In genomic region chr19:51806571-51806970, GRCh38 we compare ENCODE assay signal across 9 cellular contexts. TPM values are rescaled to one million over a fixed set of nuclear protein-coding genes. Genes with fewer than 3 reads are reported as not detected.
DNase-seq lines count a peak whose midpoint lies in the region; ATAC-seq, FAIRE-seq and TF ChIP-seq lines count a peak whose summit lies in the region.
"Not testable (repeated sequence)": the region's sequence is repeated elsewhere in the genome, so short reads cannot be mapped to it uniquely, and the experiment has no call there.
"Had no signal": no experiment of that assay in that cellular context is flagged by ENCODE, and none has a peak within 500 bp of the region (broad histone marks: within the 10 kb centered on the region; RNA-seq: fewer than 3 reads in every experiment).

No MANE protein-coding gene starts in this region.

- H3K4me1 Mint-ChIP-seq in CD8-positive, alpha-beta memory T cell, result not testable (repeated sequence)
- peaks cover 90% of the 10 kb centered on the region for H3K4me1 Mint-ChIP-seq in dendritic cell treated with granulocyte-macrophage colony-stimulating factor and Interleukin-4, amounts not matched to agents 40 ng/mL and 50 ng/mL, for 4 days (ENCODE audit: low read depth)

- H3K27me3 ChIP-seq in CD8-positive, alpha-beta memory T cell (ENCODE audit: insufficient read depth, low read length, poor library complexity, severe bottlenecking); HUES6 (ENCODE audit: control insufficient read depth, insufficient read depth, low read length); Loucy (ENCODE audit: insufficient read depth, low read length, poor library complexity, severe bottlenecking); SK-N-SH (ENCODE audit: insufficient read depth); HepG2 (ENCODE audit: control insufficient read depth in 1 of 2, insufficient read depth in 2 of 2, low read length in 2 of 2); neuronal stem cell (ENCODE audit: control insufficient read depth in 3 of 3, insufficient read depth in 3 of 3, low read depth in 1 of 3, low read length in 3 of 3): not testable (repeated sequence)

- not testable (repeated sequence) for H3K23ac ChIP-seq in neuronal stem cell (ENCODE audit: low read depth, low read length, poor library complexity)

- not testable (repeated sequence) for H4K8ac ChIP-seq in neuronal stem cell (ENCODE audit: low read depth, low read length)

- H3K9me2 ChIP-seq in Loucy (replicated peaks; ENCODE audit: low read depth, low read length); SK-N-SH: not testable (repeated sequence)

- H3K9me3 Mint-ChIP-seq in CD8-positive, alpha-beta memory T cell, result peaks cover 8 to 15% (median 13%) of the 10 kb centered on the region in 5 donors
- H3K9me3 Mint-ChIP-seq in dendritic cell treated with granulocyte-macrophage colony-stimulating factor and Interleukin-4, amounts not matched to agents 40 ng/mL and 50 ng/mL, for 4 days, result not testable (repeated sequence)

- H3K4me3 Mint-ChIP-seq in CD8-positive, alpha-beta memory T cell, result not testable (repeated sequence)
- peak overlapping the region; percentile 39 for H3K4me3 Mint-ChIP-seq in dendritic cell treated with granulocyte-macrophage colony-stimulating factor and Interleukin-4, amounts not matched to agents 40 ng/mL and 50 ng/mL, for 4 days

- not testable (repeated sequence) for H2BK15ac ChIP-seq in neuronal stem cell (ENCODE audit: low read length)

- H2BK120ac ChIP-seq in neuronal stem cell (ENCODE audit: low read depth, low read length), result not testable (repeated sequence)

- not testable (repeated sequence) for H4K20me1 ChIP-seq in Loucy (ENCODE audit: insufficient read depth, low read length, poor library complexity, severe bottlenecking); SK-N-SH (ENCODE audit: insufficient read depth); HepG2 (ENCODE audit: insufficient read depth, low read length)

- H3K4me3 ChIP-seq in CD8-positive, alpha-beta memory T cell (ENCODE audit: low read length); HUES6 (ENCODE audit: low read depth, low read length); Loucy (ENCODE audit: low read length, poor library complexity, severe bottlenecking); SK-N-SH (ENCODE audit: low read depth in 2 of 2, low read length in 1 of 2); HepG2 (replicated peaks in 1 of 3; ENCODE audit: insufficient read depth in 1 of 3, low read depth in 2 of 3, low read length in 3 of 3); neuronal stem cell (ENCODE audit: low read length in 2 of 2): not testable (repeated sequence)

- FAIRE-seq in HepG2 (lab: Jason Lieb, UNC), result not testable (repeated sequence)

- H3K4me1 ChIP-seq in CD8-positive, alpha-beta memory T cell (ENCODE audit: insufficient read depth, low read length); Loucy (ENCODE audit: insufficient read depth, low read length, poor library complexity, severe bottlenecking); neuronal stem cell (ENCODE audit: control insufficient read depth in 2 of 2, insufficient read depth in 1 of 2, low read depth in 1 of 2, low read length in 2 of 2): not testable (repeated sequence)
- H3K4me1 ChIP-seq in HUES6 (ENCODE audit: control insufficient read depth, insufficient read depth, low read length) (peaks cover 19% of the 10 kb centered on the region; the same call in 1 of the 2 replicates), SK-N-SH (ENCODE audit: control insufficient read depth in 1 of 2, insufficient read depth in 2 of 2, low read depth in 1 of 2, low read length in 1 of 2) (peaks cover 0 to 39% of the 10 kb centered on the region in 2 experiments; a peak in 2 of 4 replicates), HepG2 (ENCODE audit: insufficient read depth, low read length) (peaks cover 65% of the 10 kb centered on the region)

- not testable (repeated sequence) for TF ChIP-seq CTCF in Loucy (conservative IDR thresholded peaks at IDR 0.05; ENCODE audit: low read length); SK-N-SH (IDR thresholded peaks at IDR 0.05); HepG2 (CRISPR knock-in tag; IDR thresholded peaks at IDR 0.05)

- not testable (repeated sequence) for TF ChIP-seq RAD21 in SK-N-SH (IDR thresholded peaks at IDR 0.05; ENCODE audit: low read length); HepG2 (CRISPR knock-in tag; IDR thresholded peaks at IDR 0.05)

- TF ChIP-seq POLR2A in HepG2 (IDR thresholded peaks at IDR 0.05; ENCODE audit: insufficient read depth in 1 of 2, low read depth in 2 of 2, low read length in 2 of 2), result not testable (repeated sequence)

- TF ChIP-seq EP300 in SK-N-SH (IDR thresholded peaks at IDR 0.05; ENCODE audit: borderline replicate concordance in 1 of 2, low read depth in 1 of 2, low read length in 1 of 2); HepG2 (IDR thresholded peaks at IDR 0.05; ENCODE audit: low read depth in 2 of 2, low read length in 2 of 2); HepG2 (CRISPR knock-in tag; IDR thresholded peaks at IDR 0.05; ENCODE audit: borderline replicate concordance): not testable (repeated sequence)

- not testable (repeated sequence) for H2BK12ac ChIP-seq in neuronal stem cell (ENCODE audit: low read length)

- not testable (repeated sequence) for H3K27me3 Mint-ChIP-seq in CD8-positive, alpha-beta memory T cell; dendritic cell treated with granulocyte-macrophage colony-stimulating factor and Interleukin-4, amounts not matched to agents 40 ng/mL and 50 ng/mL, for 4 days

- not testable (repeated sequence) for H3K9me3 ChIP-seq in CD8-positive, alpha-beta memory T cell (ENCODE audit: low read length); Loucy (ENCODE audit: insufficient read depth, low read depth, low read length); SK-N-SH; neuronal stem cell (replicated peaks in 1 of 2; ENCODE audit: control insufficient read depth in 2 of 2, insufficient read depth in 1 of 2, low read depth in 1 of 2, low read length in 2 of 2)
- H3K9me3 ChIP-seq in HUES6 (ENCODE audit: control insufficient read depth, insufficient read depth, low read depth, low read length) (peaks cover 41% of the 10 kb centered on the region), HepG2 (ENCODE audit: low read length) (peaks cover 37% of the 10 kb centered on the region)

- not testable (repeated sequence) for H3F3A ChIP-seq in Loucy (ENCODE audit: low read depth)
- peaks cover 36% of the 10 kb centered on the region for H3F3A ChIP-seq in SK-N-SH (replicated peaks; ENCODE audit: insufficient read depth)

- H4K91ac ChIP-seq in neuronal stem cell (ENCODE audit: low read depth, low read length, poor library complexity), result not testable (repeated sequence)

- not testable (repeated sequence) for H3K36me3 ChIP-seq in CD8-positive, alpha-beta memory T cell (ENCODE audit: insufficient read depth, low read length); HUES6 (ENCODE audit: control insufficient read depth, insufficient read depth, low read length); Loucy (ENCODE audit: insufficient read depth, low read length); SK-N-SH (replicated peaks in 1 of 2; ENCODE audit: control insufficient read depth in 1 of 2, insufficient read depth in 2 of 2, low read length in 1 of 2); HepG2 (replicated peaks in 1 of 2; ENCODE audit: control insufficient read depth in 1 of 2, insufficient read depth in 2 of 2, low read length in 2 of 2); neuronal stem cell (replicated peaks in 1 of 2; ENCODE audit: control insufficient read depth in 2 of 2, insufficient read depth in 2 of 2, low read length in 2 of 2)

- peak overlapping the region; percentile 43 for H3K27ac ChIP-seq in CD8-positive, alpha-beta memory T cell (ENCODE audit: low read depth, low read length)
- peak overlapping the region; percentile 78; the same call in 1 of the 2 replicates for H3K27ac ChIP-seq in HUES6 (ENCODE audit: low read depth, low read length)
- peak overlapping the region in 1 of 2 experiments; percentile 57; a peak in 2 of 4 replicates for H3K27ac ChIP-seq in SK-N-SH (ENCODE audit: low read depth in 2 of 2, low read length in 1 of 2)
- peak overlapping the region; percentile 45 for H3K27ac ChIP-seq in HepG2 (ENCODE audit: extremely low read length, insufficient read depth, low read length)
- not testable (repeated sequence) for H3K27ac ChIP-seq in neuronal stem cell (replicated peaks; ENCODE audit: low read length)

- in situ Hi-C loops in HepG2 (cut with HindIII; ENCODE audit: extremely low pct_ligation_motif_present, low pct_unique_long_range_greater_than_20kb), result not testable (repeated sequence)

- H3K4ac ChIP-seq in neuronal stem cell (ENCODE audit: low read length), result not testable (repeated sequence)

- not testable (repeated sequence) for H3K18ac ChIP-seq in neuronal stem cell (ENCODE audit: low read length)

- intact Hi-C loops in dendritic cell treated with granulocyte-macrophage colony-stimulating factor and Interleukin-4, amounts not matched to agents 40 ng/mL and 50 ng/mL, for 4 days (cut with micrococcal nuclease); HepG2 (cut with micrococcal nuclease; ENCODE audit: unreplicated experiment): not testable (repeated sequence)

- DNase-seq in CD8-positive, alpha-beta memory T cell; SK-N-SH; HepG2 (ENCODE audit: low spot score); neuronal stem cell (ENCODE audit: low spot score): not testable (repeated sequence)

- H2AK5ac ChIP-seq in neuronal stem cell (ENCODE audit: low read depth, low read length), result not testable (repeated sequence)

- POLR2A ChIA-PET in CD8-positive, alpha-beta memory T cell (lab: Charles Lee); SK-N-SH (lab: Yijun Ruan, JAX); HepG2 (lab: Yijun Ruan, JAX): not testable (repeated sequence)

- H3K36me3 Mint-ChIP-seq in CD8-positive, alpha-beta memory T cell, result not testable (repeated sequence)
- peaks cover 95% of the 10 kb centered on the region for H3K36me3 Mint-ChIP-seq in dendritic cell treated with granulocyte-macrophage colony-stimulating factor and Interleukin-4, amounts not matched to agents 40 ng/mL and 50 ng/mL, for 4 days (ENCODE audit: low read depth)

- H3K14ac ChIP-seq in neuronal stem cell (ENCODE audit: low read length), result not testable (repeated sequence)

- BruUV-seq in HepG2 (replicated peaks; lab: Mats Ljungman, UMichigan), result not testable (repeated sequence)

- not testable (repeated sequence) for H3K79me2 ChIP-seq in Loucy (ENCODE audit: insufficient read depth, low read length); SK-N-SH (ENCODE audit: insufficient read depth); HepG2 (ENCODE audit: insufficient read depth, low read length)

- H3K79me1 ChIP-seq in neuronal stem cell (ENCODE audit: low read depth, low read length), result not testable (repeated sequence)

- CTCF ChIA-PET in CD8-positive, alpha-beta memory T cell (lab: Charles Lee); HepG2 (lab: Yijun Ruan, JAX; ENCODE audit: low intra/inter-chr PET ratio, low total read pairs): not testable (repeated sequence)
- CTCF ChIA-PET in SK-N-SH (lab: Yijun Ruan, JAX), result interaction anchor here (0.6 kb wide), 1 partner anchor 33 kb away, joined by 3 read pairs; no protein-coding TSS in a partner anchor

- H2AFZ ChIP-seq in Loucy (ENCODE audit: low read length); SK-N-SH (ENCODE audit: low read depth); HepG2 (ENCODE audit: low read length): not testable (repeated sequence)
- peak overlapping the region; percentile 74 for H2AFZ ChIP-seq in neuronal stem cell (ENCODE audit: low read length)

- H3K4me2 ChIP-seq in Loucy (ENCODE audit: low read depth, low read length, poor library complexity, severe bottlenecking), result peak overlapping the region; percentile 22
- not testable (repeated sequence) for H3K4me2 ChIP-seq in SK-N-SH; HepG2 (ENCODE audit: low read depth, low read length); neuronal stem cell (ENCODE audit: insufficient read depth, low read length, poor library complexity, severe bottlenecking)

- H3K9ac ChIP-seq in HUES6 (ENCODE audit: low read length), result peak overlapping the region; percentile 56
- H3K9ac ChIP-seq in Loucy (ENCODE audit: low read depth, low read length, poor library complexity, severe bottlenecking); HepG2 (ENCODE audit: insufficient read depth, low read depth, low read length); neuronal stem cell (ENCODE audit: low read depth, low read length, poor library complexity): not testable (repeated sequence)
- peak overlapping the region; percentile 2; the same call in 1 of the 2 replicates for H3K9ac ChIP-seq in SK-N-SH

- not testable (repeated sequence) for H3K27ac Mint-ChIP-seq in CD8-positive, alpha-beta memory T cell
- peak overlapping the region; percentile 87 for H3K27ac Mint-ChIP-seq in dendritic cell treated with granulocyte-macrophage colony-stimulating factor and Interleukin-4, amounts not matched to agents 40 ng/mL and 50 ng/mL, for 4 days

- not testable (repeated sequence) for ATAC-seq in HepG2

- H2BK5ac ChIP-seq in neuronal stem cell (ENCODE audit: low read length), result not testable (repeated sequence)

- WGBS in SK-N-SH (ENCODE audit: low lambda C conversion rate), result 62% methylated on average over 5 of the region's 5 CpGs
- 82% methylated on average over 5 of the region's 5 CpGs for WGBS in HepG2 (ENCODE audit: low lambda C conversion rate)
- WGBS in neuronal stem cell (ENCODE audit: extremely low coverage in 2 of 2, insufficient read length in 2 of 2, insufficient replicate concordance in 1 of 2), 2 donors, result no CpG with 5 or more reads among the region's 5 CpGs

RNA-seq across cellular contexts. Expression of gene FPR3, which starts 11.6 kb away (rescaled TPM):
- 1 to 10 TPM; 1.1 to 1.3 TPM for total RNA-seq in CD8-positive, alpha-beta memory T cell
- not detected for polyA plus RNA-seq in CD8-positive, alpha-beta memory T cell
- polyA plus RNA-seq in SK-N-SH (2012; rRNA removed) (0.02 and 0.05 TPM in 2 replicates), HepG2 (2011; rRNA removed) (0.12 TPM in 1 of 2 replicates, not detected in the other)
- polyA plus RNA-seq in SK-N-SH (2012; cell fraction: cytosol; rRNA removed), result 0.08 TPM in 1 of 2 replicates, not detected in the other
- 0.06 TPM in 2 replicates for polyA plus RNA-seq in SK-N-SH (2012; cell fraction: nucleus; rRNA removed)
- not detected in 2 replicates for total RNA-seq in HepG2 (2016; rRNA removed; fragmentation: Illumina TruSeq; extraction: Trizol)
- not detected in 2 replicates for total RNA-seq in HepG2 (2016; cell fraction: cytosol; rRNA removed; fragmentation: Illumina TruSeq; extraction: Trizol; ENCODE audit: low read depth)
- total RNA-seq in HepG2 (2016; cell fraction: insoluble cytoplasmic fraction; rRNA removed; fragmentation: Illumina TruSeq; extraction: Trizol), result not detected in 2 replicates
- total RNA-seq in HepG2 (2016; cell fraction: membrane; rRNA removed; fragmentation: Illumina TruSeq; extraction: Trizol), result not detected in 2 replicates
- total RNA-seq in HepG2 (2016; cell fraction: nucleus; rRNA removed; fragmentation: Illumina TruSeq; extraction: Trizol), result not detected in 2 replicates
- polyA plus RNA-seq in HepG2 (2011; cell fraction: cytosol; rRNA removed), result 0.03 and 0.05 TPM in 2 replicates
- not detected in 2 replicates for polyA plus RNA-seq in HepG2 (2011; cell fraction: nucleus; rRNA removed)
- polyA plus RNA-seq in HepG2 (2012), result 0.07 and 0.08 TPM in 2 replicates
- polyA plus RNA-seq in HepG2 (2016; cell fraction: cytosol; fragmentation: Illumina TruSeq; extraction: Trizol; ENCODE audit: low read depth), result not detected in 2 replicates
- not detected in 2 replicates for polyA plus RNA-seq in HepG2 (2016; cell fraction: insoluble cytoplasmic fraction; fragmentation: Illumina TruSeq; extraction: Trizol; ENCODE audit: low read depth)
- polyA plus RNA-seq in HepG2 (2016; cell fraction: membrane; fragmentation: Illumina TruSeq; extraction: Trizol; ENCODE audit: low read depth), result not detected in 2 replicates
- polyA plus RNA-seq in HepG2 (2016; cell fraction: nucleus; fragmentation: Illumina TruSeq; extraction: Trizol; ENCODE audit: insufficient read depth, low read depth), result not detected in 2 replicates
- polyA minus RNA-seq in HepG2 (2011; rRNA and poly(A)+ RNA removed; ENCODE audit: low replicate concordance), result not detected in 2 replicates
- not detected in 2 replicates for polyA minus RNA-seq in HepG2 (2011; cell fraction: cytosol; rRNA and poly(A)+ RNA removed)
- polyA minus RNA-seq in HepG2 (2011; cell fraction: nucleus; rRNA and poly(A)+ RNA removed), result not detected in 2 replicates
- polyA plus RNA-seq in neuronal stem cell (2013, experiment 1 of 2), result not detected
- polyA plus RNA-seq in neuronal stem cell (2013, experiment 2 of 2), result not detected
- total RNA-seq: CD8-positive, alpha-beta T cell had no signal
- polyA plus RNA-seq: IgD-negative memory B cell had no signal

RNA-seq across cellular contexts. Expression of gene FPR2, which starts 45.6 kb away (rescaled TPM):
- total RNA-seq in CD8-positive, alpha-beta memory T cell, result not detected
- not detected for polyA plus RNA-seq in CD8-positive, alpha-beta memory T cell
- polyA plus RNA-seq in SK-N-SH (2012; rRNA removed) (not detected in 2 replicates), HepG2 (2011; rRNA removed) (not detected in 2 replicates)
- polyA plus RNA-seq in SK-N-SH (2012; cell fraction: cytosol; rRNA removed), result not detected in 2 replicates
- polyA plus RNA-seq in SK-N-SH (2012; cell fraction: nucleus; rRNA removed), result not detected in 2 replicates
- not detected in 2 replicates for total RNA-seq in HepG2 (2016; rRNA removed; fragmentation: Illumina TruSeq; extraction: Trizol)
- not detected in 2 replicates for total RNA-seq in HepG2 (2016; cell fraction: cytosol; rRNA removed; fragmentation: Illumina TruSeq; extraction: Trizol; ENCODE audit: low read depth)
- not detected in 2 replicates for total RNA-seq in HepG2 (2016; cell fraction: insoluble cytoplasmic fraction; rRNA removed; fragmentation: Illumina TruSeq; extraction: Trizol)
- total RNA-seq in HepG2 (2016; cell fraction: membrane; rRNA removed; fragmentation: Illumina TruSeq; extraction: Trizol), result not detected in 2 replicates
- not detected in 2 replicates for total RNA-seq in HepG2 (2016; cell fraction: nucleus; rRNA removed; fragmentation: Illumina TruSeq; extraction: Trizol)
- polyA plus RNA-seq in HepG2 (2011; cell fraction: cytosol; rRNA removed), result not detected in 2 replicates
- not detected in 2 replicates for polyA plus RNA-seq in HepG2 (2011; cell fraction: nucleus; rRNA removed)
- not detected in 2 replicates for polyA plus RNA-seq in HepG2 (2012)
- not detected in 2 replicates for polyA plus RNA-seq in HepG2 (2016; cell fraction: cytosol; fragmentation: Illumina TruSeq; extraction: Trizol; ENCODE audit: low read depth)
- polyA plus RNA-seq in HepG2 (2016; cell fraction: insoluble cytoplasmic fraction; fragmentation: Illumina TruSeq; extraction: Trizol; ENCODE audit: low read depth), result not detected in 2 replicates
- not detected in 2 replicates for polyA plus RNA-seq in HepG2 (2016; cell fraction: membrane; fragmentation: Illumina TruSeq; extraction: Trizol; ENCODE audit: low read depth)
- polyA plus RNA-seq in HepG2 (2016; cell fraction: nucleus; fragmentation: Illumina TruSeq; extraction: Trizol; ENCODE audit: insufficient read depth, low read depth), result not detected in 2 replicates
- polyA minus RNA-seq in HepG2 (2011; rRNA and poly(A)+ RNA removed; ENCODE audit: low replicate concordance), result not detected in 2 replicates
- not detected in 2 replicates for polyA minus RNA-seq in HepG2 (2011; cell fraction: cytosol; rRNA and poly(A)+ RNA removed)
- not detected in 2 replicates for polyA minus RNA-seq in HepG2 (2011; cell fraction: nucleus; rRNA and poly(A)+ RNA removed)
- not detected for polyA plus RNA-seq in neuronal stem cell (2013, experiment 1 of 2)
- not detected for polyA plus RNA-seq in neuronal stem cell (2013, experiment 2 of 2)
- total RNA-seq: CD8-positive, alpha-beta T cell had no signal
- polyA plus RNA-seq: IgD-negative memory B cell had no signal

RNA-seq across cellular contexts. Expression of gene FPR1, which starts 54.9 kb away (rescaled TPM):
- total RNA-seq in CD8-positive, alpha-beta memory T cell, result not detected
- not detected for polyA plus RNA-seq in CD8-positive, alpha-beta memory T cell
- polyA plus RNA-seq in SK-N-SH (2012; rRNA removed) (0.03 TPM in 1 of 2 replicates, not detected in the other), HepG2 (2011; rRNA removed) (0.07 TPM in 1 of 2 replicates, not detected in the other)
- not detected in 2 replicates for polyA plus RNA-seq in SK-N-SH (2012; cell fraction: cytosol; rRNA removed)
- 0.08 TPM in 1 of 2 replicates, not detected in the other for polyA plus RNA-seq in SK-N-SH (2012; cell fraction: nucleus; rRNA removed)
- total RNA-seq in HepG2 (2016; rRNA removed; fragmentation: Illumina TruSeq; extraction: Trizol), result not detected in 2 replicates
- not detected in 2 replicates for total RNA-seq in HepG2 (2016; cell fraction: cytosol; rRNA removed; fragmentation: Illumina TruSeq; extraction: Trizol; ENCODE audit: low read depth)
- not detected in 2 replicates for total RNA-seq in HepG2 (2016; cell fraction: insoluble cytoplasmic fraction; rRNA removed; fragmentation: Illumina TruSeq; extraction: Trizol)
- total RNA-seq in HepG2 (2016; cell fraction: membrane; rRNA removed; fragmentation: Illumina TruSeq; extraction: Trizol), result not detected in 2 replicates
- total RNA-seq in HepG2 (2016; cell fraction: nucleus; rRNA removed; fragmentation: Illumina TruSeq; extraction: Trizol), result not detected in 2 replicates
- 0.03 TPM in 1 of 2 replicates, not detected in the other for polyA plus RNA-seq in HepG2 (2011; cell fraction: cytosol; rRNA removed)
- not detected in 2 replicates for polyA plus RNA-seq in HepG2 (2011; cell fraction: nucleus; rRNA removed)
- 0.27 TPM in 1 of 2 replicates, not detected in the other for polyA plus RNA-seq in HepG2 (2012)
- polyA plus RNA-seq in HepG2 (2016; cell fraction: cytosol; fragmentation: Illumina TruSeq; extraction: Trizol; ENCODE audit: low read depth), result not detected in 2 replicates
- not detected in 2 replicates for polyA plus RNA-seq in HepG2 (2016; cell fraction: insoluble cytoplasmic fraction; fragmentation: Illumina TruSeq; extraction: Trizol; ENCODE audit: low read depth)
- polyA plus RNA-seq in HepG2 (2016; cell fraction: membrane; fragmentation: Illumina TruSeq; extraction: Trizol; ENCODE audit: low read depth), result not detected in 2 replicates
- not detected in 2 replicates for polyA plus RNA-seq in HepG2 (2016; cell fraction: nucleus; fragmentation: Illumina TruSeq; extraction: Trizol; ENCODE audit: insufficient read depth, low read depth)
- polyA minus RNA-seq in HepG2 (2011; rRNA and poly(A)+ RNA removed; ENCODE audit: low replicate concordance), result not detected in 2 replicates
- polyA minus RNA-seq in HepG2 (2011; cell fraction: cytosol; rRNA and poly(A)+ RNA removed), result not detected in 2 replicates
- not detected in 2 replicates for polyA minus RNA-seq in HepG2 (2011; cell fraction: nucleus; rRNA and poly(A)+ RNA removed)
- not detected for polyA plus RNA-seq in neuronal stem cell (2013, experiment 1 of 2)
- not detected for polyA plus RNA-seq in neuronal stem cell (2013, experiment 2 of 2)
- total RNA-seq: CD8-positive, alpha-beta T cell had no signal
